19 cellular contexts compared by ENCODE assay signal in genomic region chr11:32081901-32082300, GRCh38.
"Had no signal": no experiment of that assay in that cellular context is flagged by ENCODE, and none has a peak within 500 bp of the region (broad histone marks: within the 10 kb centered on the region; RNA-seq: fewer than 3 reads in every experiment).

No MANE protein-coding gene starts in this region.

- H3K4me3 ChIP-seq: colonic mucosa, gastroesophageal sphincter, left ventricle myocardium inferior, lower lobe of right lung, neural progenitor cell, ovary, stomach, thoracic aorta, transverse colon had no signal

- H3K27ac Mint-ChIP-seq: natural killer cell treated with Interleukin-12 subunit alpha and Interleukin-12 subunit beta and Interleukin-15 and Interleukin-18, amount 100 ng/mL, for 72 hours; neural progenitor cell had no signal

- H3K9me3 Mint-ChIP-seq: natural killer cell treated with Interleukin-12 subunit alpha and Interleukin-12 subunit beta and Interleukin-15 and Interleukin-18, amount 100 ng/mL, for 72 hours; neural progenitor cell had no signal

- H3K36me3 ChIP-seq: colonic mucosa, gastroesophageal sphincter, left ventricle myocardium inferior, lower lobe of right lung, neural progenitor cell, ovary, stomach, thoracic aorta, transverse colon had no signal

- H3K4me2 ChIP-seq: neural progenitor cell had no signal

- H3K27ac ChIP-seq: colonic mucosa, gastroesophageal sphincter, lower lobe of right lung, neural progenitor cell, ovary, stomach, thoracic aorta, transverse colon had no signal

- H3K9me3 ChIP-seq: colonic mucosa, gastroesophageal sphincter, left ventricle myocardium inferior, lower lobe of right lung, ovary, stomach, thoracic aorta, transverse colon had no signal

- H3K36me3 Mint-ChIP-seq: neural progenitor cell had no signal

- ATAC-seq: gastroesophageal sphincter, lower lobe of right lung had no signal

- H3K4me1 ChIP-seq: colonic mucosa, gastroesophageal sphincter, lower lobe of right lung, stomach, transverse colon had no signal

- H3K4me3 Mint-ChIP-seq: natural killer cell treated with Interleukin-12 subunit alpha and Interleukin-12 subunit beta and Interleukin-15 and Interleukin-18, amount 100 ng/mL, for 72 hours; neural progenitor cell had no signal

- H3K9ac ChIP-seq: neural progenitor cell had no signal

- DNase-seq: colonic mucosa; dermis blood vessel endothelial cell; kidney; left ventricle myocardium inferior; lower lobe of right lung; mesenchymal stem cell; midbrain; nucleus accumbens; ovary; small intestine; stimulated activated CD4-positive, alpha-beta T cell treated with anti-CD3 and anti-CD28 coated beads, Interleukin-12 subunit alpha, Interleukin-12 subunit beta, amount 100 ng/mL, for 4 hours; stimulated activated naive CD4-positive, alpha-beta T cell; stomach; substantia nigra; transverse colon had no signal

- H2AFZ ChIP-seq: neural progenitor cell had no signal

- H3K27me3 ChIP-seq: colonic mucosa, gastroesophageal sphincter, neural progenitor cell, ovary, stomach, transverse colon had no signal
